In genomic region chr15:33320017-33320416, GRCh38 we compare ENCODE assay signal across 7 cellular contexts. TPM values are rescaled to one million over a fixed set of nuclear protein-coding genes. Genes with fewer than 3 reads are reported as not detected.
"Had no signal": no experiment of that assay in that cellular context is flagged by ENCODE, and none has a peak within 500 bp of the region (broad histone marks: within the 10 kb centered on the region; RNA-seq: fewer than 3 reads in every experiment).

No MANE protein-coding gene starts in this region.

- H3K27ac ChIP-seq: HL-60 had no signal

- H3K4me3 Mint-ChIP-seq: IgD-negative memory B cell had no signal

- H3K27ac Mint-ChIP-seq: IgD-negative memory B cell had no signal

- DNase-seq: IMR-90, KBM-7 had no signal

- H3K4me3 ChIP-seq: K562 had no signal

- ATAC-seq: HepG2, K562 had no signal

RNA-seq across cellular contexts. Expression of gene RYR3, which starts 9.2 kb away (rescaled TPM):
- total RNA-seq: HepG2, HT-29, K562 had no signal
- polyA plus RNA-seq: HepG2, IMR-90 had no signal
